In genomic region chr4:148263820-148264219, GRCh38 we compare ENCODE assay signal across 30 cellular contexts.
"Had no signal": no experiment of that assay in that cellular context is flagged by ENCODE, and none has a peak within 500 bp of the region (broad histone marks: within the 10 kb centered on the region; RNA-seq: fewer than 3 reads in every experiment).

No MANE protein-coding gene starts in this region.

- H3K9me3 ChIP-seq: ascending aorta had no signal

- ATAC-seq: activated CD4-positive, CD25-positive, alpha-beta regulatory T cell treated with anti-CD3 and anti-CD28 coated beads, Interleukin-2, amount 50 U/mL, for 24 hours; activated CD8-positive, alpha-beta T cell treated with anti-CD3 and anti-CD28 coated beads, Interleukin-2, amount 10 ng/mL, durations not matched to agents 7 days and 5 days; activated naive CD4-positive, alpha-beta T cell treated with anti-CD3 and anti-CD28 coated beads, Interleukin-2, amount 50 U/mL, for 72 hours; activated T-cell treated with anti-CD3 and anti-CD28 coated beads, Interleukin-2, amount 50 U/mL, for 72 hours; esophagus mucosa; heart left ventricle; T-helper 17 cell had no signal

- DNase-seq: activated B cell treated with CpG ODN at 0.5 μM for 24 hours; activated CD4-positive, alpha-beta memory T cell treated with anti-CD3 and anti-CD28 coated beads for 36 hours; activated CD4-positive, alpha-beta T cell treated with anti-CD3 and anti-CD28 coated beads for 48 hours; activated CD4-positive, alpha-beta T cell treated with anti-CD3 and anti-CD28 coated beads, Interleukin-2, amount 50 U/mL, for 1 hour; activated CD8-positive, alpha-beta memory T cell treated with anti-CD3 and anti-CD28 coated beads, Interleukin-2, amount 50 U/mL, for 48 hours; activated CD8-positive, alpha-beta T cell treated with anti-CD3 and anti-CD28 coated beads, Interleukin-2, amount 10 ng/mL, durations not matched to agents 7 days and 5 days; activated gamma-delta T cell; activated naive CD4-positive, alpha-beta T cell; activated naive CD4-positive, alpha-beta T cell treated with anti-CD3 and anti-CD28 coated beads, Interleukin-2, amount 10 ng/mL, durations not matched to agents 7 days and 5 days; activated naive CD8-positive, alpha-beta T cell treated with anti-CD3 and anti-CD28 coated beads, Interleukin-2, amount 10 ng/mL, durations not matched to agents 7 days and 5 days; activated T-cell treated with anti-CD3 and anti-CD28 coated beads for 4 hours; activated T-cell treated with anti-CD3 and anti-CD28 coated beads, Interleukin-2, amount 50 U/mL, for 24 hours; activated T-cell treated with anti-CD3 and anti-CD28 coated beads, Interleukin-2, amount 50 U/mL, for 72 hours; brain microvascular endothelial cell; dorsolateral prefrontal cortex; effector memory CD4-positive, alpha-beta T cell; endodermal cell; foreskin fibroblast; heart left ventricle; T-helper 17 cell; T1000; WERI-Rb-1 had no signal

- H3K27me3 ChIP-seq: ascending aorta, brain microvascular endothelial cell, dorsolateral prefrontal cortex, heart left ventricle had no signal

- H3K36me3 Mint-ChIP-seq: activated CD4-positive, alpha-beta memory T cell treated with anti-CD3 and anti-CD28 coated beads for 36 hours; activated naive CD4-positive, alpha-beta T cell treated with anti-CD3 and anti-CD28 coated beads, Interleukin-2, amount 10 ng/mL, durations not matched to agents 7 days and 5 days had no signal

- H3K27ac ChIP-seq: ascending aorta, brain microvascular endothelial cell, coronary artery, dorsolateral prefrontal cortex, heart left ventricle, WERI-Rb-1 had no signal

- H3K27ac Mint-ChIP-seq: activated B cell treated with CpG ODN at 0.5 μM for 24 hours; activated CD4-positive, alpha-beta memory T cell treated with anti-CD3 and anti-CD28 coated beads for 36 hours; activated CD8-positive, alpha-beta T cell treated with anti-CD3 and anti-CD28 coated beads, Interleukin-2, amount 10 ng/mL, durations not matched to agents 7 days and 5 days; activated naive CD4-positive, alpha-beta T cell treated with anti-CD3 and anti-CD28 coated beads, Interleukin-2, amount 10 ng/mL, durations not matched to agents 7 days and 5 days; activated naive CD4-positive, alpha-beta T cell treated with anti-CD3 and anti-CD28 coated beads, Interleukin-2, amount 50 U/mL, for 72 hours; activated naive CD8-positive, alpha-beta T cell treated with anti-CD3 and anti-CD28 coated beads, Interleukin-2, amount 10 ng/mL, durations not matched to agents 7 days and 5 days; activated T-cell treated with anti-CD3 and anti-CD28 coated beads, Interleukin-2, amount 50 U/mL, for 24 hours; activated T-cell treated with anti-CD3 and anti-CD28 coated beads, Interleukin-2, amount 50 U/mL, for 72 hours; dendritic cell treated with granulocyte-macrophage colony-stimulating factor and Interleukin-4, amounts not matched to agents 40 ng/mL and 50 ng/mL, for 4 days; endodermal cell; T-helper 17 cell; T-helper 2 cell treated with Interferon-gamma antibody and Interleukin-4, amounts not matched to agents 5 μg/mL and 100 μg/mL, for 36 hours had no signal

- H3K27me3 Mint-ChIP-seq: activated B cell treated with CpG ODN at 0.5 μM for 24 hours; activated CD4-positive, alpha-beta memory T cell treated with anti-CD3 and anti-CD28 coated beads for 36 hours; activated naive CD4-positive, alpha-beta T cell treated with anti-CD3 and anti-CD28 coated beads, Interleukin-2, amount 10 ng/mL, durations not matched to agents 7 days and 5 days; activated naive CD8-positive, alpha-beta T cell treated with anti-CD3 and anti-CD28 coated beads, Interleukin-2, amount 10 ng/mL, durations not matched to agents 7 days and 5 days; activated T-cell treated with anti-CD3 and anti-CD28 coated beads, Interleukin-2, amount 50 U/mL, for 24 hours; central memory CD8-positive, alpha-beta T cell; dendritic cell treated with granulocyte-macrophage colony-stimulating factor and Interleukin-4, amounts not matched to agents 40 ng/mL and 50 ng/mL, for 4 days; T-helper 17 cell had no signal

- H3K4me3 Mint-ChIP-seq: activated B cell treated with CpG ODN at 0.5 μM for 24 hours; activated CD4-positive, alpha-beta memory T cell treated with anti-CD3 and anti-CD28 coated beads for 36 hours; activated CD8-positive, alpha-beta T cell treated with anti-CD3 and anti-CD28 coated beads, Interleukin-2, amount 10 ng/mL, durations not matched to agents 7 days and 5 days; activated naive CD4-positive, alpha-beta T cell treated with anti-CD3 and anti-CD28 coated beads, Interleukin-2, amount 10 ng/mL, durations not matched to agents 7 days and 5 days; activated naive CD8-positive, alpha-beta T cell treated with anti-CD3 and anti-CD28 coated beads, Interleukin-2, amount 10 ng/mL, durations not matched to agents 7 days and 5 days; activated T-cell treated with anti-CD3 and anti-CD28 coated beads, Interleukin-2, amount 50 U/mL, for 24 hours; activated T-cell treated with anti-CD3 and anti-CD28 coated beads, Interleukin-2, amount 50 U/mL, for 72 hours; central memory CD8-positive, alpha-beta T cell; dendritic cell treated with granulocyte-macrophage colony-stimulating factor and Interleukin-4, amounts not matched to agents 40 ng/mL and 50 ng/mL, for 4 days; endodermal cell; T-helper 17 cell; T-helper 2 cell treated with Interferon-gamma antibody and Interleukin-4, amounts not matched to agents 5 μg/mL and 100 μg/mL, for 36 hours had no signal

- H3K4me1 Mint-ChIP-seq: activated B cell treated with CpG ODN at 0.5 μM for 24 hours; activated naive CD4-positive, alpha-beta T cell treated with anti-CD3 and anti-CD28 coated beads, Interleukin-2, amount 10 ng/mL, durations not matched to agents 7 days and 5 days; activated naive CD8-positive, alpha-beta T cell treated with anti-CD3 and anti-CD28 coated beads, Interleukin-2, amount 10 ng/mL, durations not matched to agents 7 days and 5 days; endodermal cell had no signal

- H3K4me1 ChIP-seq: ascending aorta had no signal

- H3K4me3 ChIP-seq: ascending aorta, coronary artery, dorsolateral prefrontal cortex, heart left ventricle had no signal

- H3K36me3 ChIP-seq: ascending aorta, brain microvascular endothelial cell, heart left ventricle, WERI-Rb-1 had no signal

- H3K9me3 Mint-ChIP-seq: activated naive CD4-positive, alpha-beta T cell treated with anti-CD3 and anti-CD28 coated beads, Interleukin-2, amount 10 ng/mL, durations not matched to agents 7 days and 5 days; central memory CD8-positive, alpha-beta T cell; dendritic cell treated with granulocyte-macrophage colony-stimulating factor and Interleukin-4, amounts not matched to agents 40 ng/mL and 50 ng/mL, for 4 days; endodermal cell; T-helper 2 cell treated with Interferon-gamma antibody and Interleukin-4, amounts not matched to agents 5 μg/mL and 100 μg/mL, for 36 hours had no signal
